Comparison of ENCODE assay signal across 8 cellular contexts in genomic region chr10:77711683-77712049, GRCh38.
DNase-seq lines count a peak whose midpoint lies in the region; ATAC-seq and TF ChIP-seq lines count a peak whose summit lies in the region.

No MANE protein-coding gene starts in this region.

- no peaks in the 10 kb centered on the region for H3K4me1 Mint-ChIP-seq in Caco-2 (ENCODE audit: low read depth, unreplicated experiment)

- H3K27me3 ChIP-seq in Caco-2 (replicated peaks; ENCODE audit: control insufficient read depth, insufficient read depth, low read length), result no peaks in the 10 kb centered on the region
- H3K27me3 ChIP-seq in SU-DHL-6 (ENCODE audit: low read length), result no peaks in the 10 kb centered on the region

- intact Hi-C loops in Caco-2 (cut with micrococcal nuclease; ENCODE audit: unreplicated experiment), result loop anchor here (1.0 to 2.0 kb wide), 2 partner anchors 63 to 546 kb away; no protein-coding TSS in a partner anchor

- H3K9me3 Mint-ChIP-seq in Caco-2 (ENCODE audit: unreplicated experiment), result no peaks in the 10 kb centered on the region

- no peaks in the 10 kb centered on the region for H3F3A ChIP-seq in SU-DHL-6 (ENCODE audit: insufficient read depth)

- H3K4me3 Mint-ChIP-seq in Caco-2 (ENCODE audit: unreplicated experiment), result peak overlapping the region; percentile 39

- CTCF ChIA-PET in Caco-2 (lab: Charles Lee), result interaction anchor here (0.6 to 2.7 kb wide), 24 partner anchors 9 to 550 kb away, joined by 3 to 29 read pairs (median 5); no protein-coding TSS in a partner anchor
- CTCF ChIA-PET in HEK293 (lab: Yijun Ruan, JAX), result interaction anchor here (0.6 to 5.0 kb wide), 55 partner anchors 8 to 1953 kb away, joined by 3 to 65 read pairs (median 4); no protein-coding TSS in a partner anchor

- H3K9me3 ChIP-seq in Caco-2, result no peaks in the 10 kb centered on the region
- no peaks in the 10 kb centered on the region for H3K9me3 ChIP-seq in HEK293 (ENCODE audit: control insufficient read depth, insufficient read depth, low read depth, low read length)
- H3K9me3 ChIP-seq in SU-DHL-6 (ENCODE audit: insufficient read depth, low read length), result no peaks in the 10 kb centered on the region
- H3K9me3 ChIP-seq in mesodermal cell (ENCODE audit: control insufficient read depth, low read length), result no peaks in the 10 kb centered on the region

- POLR2A ChIA-PET in Caco-2 (lab: Charles Lee), result no interaction called here
- POLR2A ChIA-PET in HEK293 (lab: Yijun Ruan, JAX), result no interaction called here

- ATAC-seq in HG03108 (IDR thresholded peaks at IDR 0.05; ENCODE audit: unreplicated experiment), result no peak
- ATAC-seq in HG03196 (IDR thresholded peaks at IDR 0.05; ENCODE audit: unreplicated experiment), result no peak

- H3K9me2 ChIP-seq in SU-DHL-6 (replicated peaks; ENCODE audit: insufficient read depth, low read length), result no peaks in the 10 kb centered on the region

- H3K36me3 Mint-ChIP-seq in Caco-2 (ENCODE audit: insufficient read depth, unreplicated experiment), result no peaks in the 10 kb centered on the region

- DNase-seq in Caco-2 (no peak), COLO829 (ENCODE audit: low spot score) (no peak), NCI-H187 treated with DMSO at 0.1 percent for 48 hours (lab: John Stamatoyannopoulos, UW) (no peak)

- H3K36me3 ChIP-seq in Caco-2 (ENCODE audit: control insufficient read depth, insufficient read depth, low read length), result no peaks in the 10 kb centered on the region
- no peaks in the 10 kb centered on the region for H3K36me3 ChIP-seq in HEK293 (ENCODE audit: control insufficient read depth in 2 of 2, insufficient read depth in 1 of 2, low read length in 2 of 2)
- no peaks in the 10 kb centered on the region for H3K36me3 ChIP-seq in SU-DHL-6 (ENCODE audit: low read length)
- H3K36me3 ChIP-seq in mesodermal cell (ENCODE audit: control insufficient read depth, insufficient read depth, low read length), result no peaks in the 10 kb centered on the region

- H3K4me3 ChIP-seq in Caco-2 (ENCODE audit: low read depth, low read length) (no peak overlapping the region), HEK293 (ENCODE audit: low read depth, low read length) (no peak overlapping the region), SU-DHL-6 (ENCODE audit: insufficient read depth, low read length, poor library complexity, severe bottlenecking) (no peak overlapping the region), mesodermal cell (ENCODE audit: extremely low read depth, insufficient read depth, low read length, poor library complexity, severe bottlenecking) (peak overlapping the region; percentile 6)

- no peaks in the 10 kb centered on the region for H4K20me1 ChIP-seq in SU-DHL-6 (ENCODE audit: low read depth, low read length)

- TF ChIP-seq CTCF in Caco-2 (IDR thresholded peaks at IDR 0.05; ENCODE audit: insufficient read depth in 1 of 2, low read depth in 1 of 2, low read length in 1 of 2, severe bottlenecking in 1 of 2, unreplicated experiment in 1 of 2), result no peak
- TF ChIP-seq CTCF in HEK293 (tag by site-specific recombination; IDR thresholded peaks at IDR 0.05), result no peak
- no peak for TF ChIP-seq CTCF in SU-DHL-6 (IDR thresholded peaks at IDR 0.05; ENCODE audit: insufficient read depth, low read length, poor library complexity, severe bottlenecking)

- H3K27me3 Mint-ChIP-seq in Caco-2 (ENCODE audit: insufficient read depth, unreplicated experiment), result no peaks in the 10 kb centered on the region

- H3K4me1 ChIP-seq in Caco-2, result peaks cover 10% of the 10 kb centered on the region; the same call in 1 of the 2 replicates
- no peaks in the 10 kb centered on the region for H3K4me1 ChIP-seq in HEK293 (ENCODE audit: control insufficient read depth, insufficient read depth, low read length)
- peaks cover 15% of the 10 kb centered on the region for H3K4me1 ChIP-seq in mesodermal cell (ENCODE audit: control insufficient read depth, insufficient read depth, low read length, poor library complexity, severe bottlenecking)

- H3K27ac Mint-ChIP-seq in Caco-2 (ENCODE audit: unreplicated experiment), result no peak overlapping the region

- no peak overlapping the region for H3K9ac ChIP-seq in SU-DHL-6 (ENCODE audit: low read length)

- H2AFZ ChIP-seq in SU-DHL-6 (ENCODE audit: low read depth, low read length, severe bottlenecking), result peak overlapping the region; percentile 76

- no peaks in the 10 kb centered on the region for H3K79me2 ChIP-seq in SU-DHL-6 (ENCODE audit: insufficient read depth, low read length)

- WGBS in mesodermal cell (ENCODE audit: insufficient coverage in 2 of 2), 2 experiments, result 36 to 52% methylated on average over 4 to 6 of the region's 9 CpGs

- no peak overlapping the region for H3K4me2 ChIP-seq in SU-DHL-6 (ENCODE audit: low read depth, low read length, poor library complexity, severe bottlenecking)

- H3K27ac ChIP-seq in HEK293 (ENCODE audit: extremely low read depth, low read depth, low read length) (no peak overlapping the region), SU-DHL-6 (ENCODE audit: low read depth, low read length) (no peak overlapping the region), mesodermal cell (ENCODE audit: low read depth, low read length, severe bottlenecking) (no peak overlapping the region)

- BruUV-seq in Caco-2 (replicated peaks; lab: Mats Ljungman, UMichigan), result no TSS peak

TF ChIP-seq in HEK293, 187 proteins besides CTCF, POLR2A, EP300 and RAD21:
- TF ChIP-seq SCRT1 (tag by site-specific recombination; IDR thresholded peaks at IDR 0.05; ENCODE audit: borderline replicate concordance) (no peak), ZNF571 (tag by site-specific recombination; IDR thresholded peaks at IDR 0.05) (no peak), SP7 (tag by site-specific recombination; IDR thresholded peaks at IDR 0.05) (0 out of 2 replicates have a peak, but pooled peaks have one; percentile 1), ZNF311 (tag by site-specific recombination; IDR thresholded peaks at IDR 0.05; ENCODE audit: borderline replicate concordance) (no peak)
